1 cellular context compared by ENCODE assay signal in genomic region chr5:60699549-60700346, GRCh38.
A peak's percentile ranks its signal among the peaks of the same experiment; 100 is the strongest.
TF ChIP-seq lines count a peak whose summit lies in the region.

Gene DEPDC1B (minus strand): TSS chr5:60700166. CDS start chr5:60700093, 73 bp downstream.

TF ChIP-seq in HepG2, 621 proteins besides CTCF, POLR2A, EP300 and RAD21 (continued from another document and continues in another):
- TF ChIP-seq GMEB2 (CRISPR knock-in tag; IDR thresholded peaks at IDR 0.05; ENCODE audit: low read depth) = no peak
- TF ChIP-seq ZHX2 (IDR thresholded peaks at IDR 0.05; ENCODE audit: low read depth) = peak; percentile 80; the same call in 1 of the 2 replicates
- TF ChIP-seq ZHX2 (CRISPR knock-in tag; IDR thresholded peaks at IDR 0.05; ENCODE audit: borderline replicate concordance) = 0 out of 2 replicates have a peak, but pooled peaks have one; percentile 24
- peak; percentile 98; the same call in 1 of the 2 replicates for TF ChIP-seq MZF1 (CRISPR knock-in tag; IDR thresholded peaks at IDR 0.05; ENCODE audit: borderline replicate concordance)
- peak; percentile 98 for TF ChIP-seq E2F1 (CRISPR knock-in tag; IDR thresholded peaks at IDR 0.05)
- TF ChIP-seq SP4 (CRISPR knock-in tag; IDR thresholded peaks at IDR 0.05) = 0 out of 2 replicates have a peak, but pooled peaks have one; percentile 5
- no peak for TF ChIP-seq CEBPB (IDR thresholded peaks at IDR 0.05; ENCODE audit: borderline replicate concordance, low read depth, low read length)
- TF ChIP-seq ZNF225 (CRISPR knock-in tag; IDR thresholded peaks at IDR 0.05) = peak; percentile 91
- peak; percentile 88 for TF ChIP-seq RFXAP (CRISPR knock-in tag; IDR thresholded peaks at IDR 0.05; ENCODE audit: borderline replicate concordance)
- peak; percentile 82; the same call in 1 of the 2 replicates for TF ChIP-seq ZBTB2 (CRISPR knock-in tag; IDR thresholded peaks at IDR 0.05; ENCODE audit: low read depth)
- no peak; the same call in 1 of the 2 replicates for TF ChIP-seq TSC22D2 (CRISPR knock-in tag; IDR thresholded peaks at IDR 0.05; ENCODE audit: borderline replicate concordance)
- no peak for TF ChIP-seq ZFP62 (CRISPR knock-in tag; IDR thresholded peaks at IDR 0.05)
- peak; percentile 90 for TF ChIP-seq GZF1 (CRISPR knock-in tag; IDR thresholded peaks at IDR 0.05)
- TF ChIP-seq POGZ (CRISPR knock-in tag; IDR thresholded peaks at IDR 0.05) = peak; percentile 96
- TF ChIP-seq SNRNP70 (IDR thresholded peaks at IDR 0.05; ENCODE audit: low read depth, low read length) = no peak
- TF ChIP-seq KLF12 (CRISPR knock-in tag; IDR thresholded peaks at IDR 0.05; ENCODE audit: borderline replicate concordance) = peak; percentile 71; the same call in 1 of the 2 replicates
- 0 out of 2 replicates have a peak, but pooled peaks have one; percentile 12 for TF ChIP-seq ZNF513 (CRISPR knock-in tag; conservative IDR thresholded peaks at IDR 0.05)
- TF ChIP-seq ZNF253 (CRISPR knock-in tag; IDR thresholded peaks at IDR 0.05; ENCODE audit: borderline replicate concordance) = peak; percentile 56
- no peak for TF ChIP-seq ZNF335 (CRISPR knock-in tag; IDR thresholded peaks at IDR 0.05)
- no peak for TF ChIP-seq ZKSCAN1 (IDR thresholded peaks at IDR 0.05; ENCODE audit: low read length)
- TF ChIP-seq ZNF30 (CRISPR knock-in tag; IDR thresholded peaks at IDR 0.05) = peak; percentile 82; the same call in 1 of the 2 replicates
- TF ChIP-seq TBL1XR1 (IDR thresholded peaks at IDR 0.05; ENCODE audit: borderline replicate concordance, low read length, partially characterized antibody) = no peak
- 0 out of 2 replicates have a peak, but pooled peaks have one; percentile 44 for TF ChIP-seq ZNF292 (CRISPR knock-in tag; IDR thresholded peaks at IDR 0.05; ENCODE audit: borderline replicate concordance, low read depth)
- peak; percentile 91 for TF ChIP-seq DR1 (CRISPR knock-in tag; IDR thresholded peaks at IDR 0.05)
- TF ChIP-seq DBP (CRISPR knock-in tag; IDR thresholded peaks at IDR 0.05; ENCODE audit: not compliant biosample characterization) = no peak
- peak; percentile 91 for TF ChIP-seq ZNF274 (CRISPR knock-in tag; IDR thresholded peaks at IDR 0.05)
- TF ChIP-seq STAT5B (CRISPR knock-in tag; IDR thresholded peaks at IDR 0.05) = no peak
- TF ChIP-seq ZNF770 (CRISPR knock-in tag; IDR thresholded peaks at IDR 0.05) = no peak; the same call in 1 of the 2 replicates
- peak; percentile 91 for TF ChIP-seq CREB1 (IDR thresholded peaks at IDR 0.05)
- TF ChIP-seq CREB1 (CRISPR knock-in tag; IDR thresholded peaks at IDR 0.05) = peak; percentile 93
- TF ChIP-seq HNF4G (IDR thresholded peaks at IDR 0.05; ENCODE audit: borderline replicate concordance, low read depth, low read length) = no peak
- peak; percentile 66 for TF ChIP-seq HNF4G (CRISPR knock-in tag; IDR thresholded peaks at IDR 0.05; ENCODE audit: borderline replicate concordance, low read depth)
- TF ChIP-seq GMEB1 (CRISPR knock-in tag; IDR thresholded peaks at IDR 0.05; ENCODE audit: borderline replicate concordance) = peak; percentile 75
- TF ChIP-seq ARID2 (CRISPR knock-in tag; IDR thresholded peaks at IDR 0.05; ENCODE audit: borderline replicate concordance) = peak; percentile 95
- TF ChIP-seq TCF7 (IDR thresholded peaks at IDR 0.05; ENCODE audit: low read depth) = no peak
- TF ChIP-seq USF2 (IDR thresholded peaks at IDR 0.05; ENCODE audit: low read depth, low read length) = no peak
- TF ChIP-seq USF2 (CRISPR knock-in tag; IDR thresholded peaks at IDR 0.05; ENCODE audit: borderline replicate concordance) = no peak
- peak; percentile 83 for TF ChIP-seq ZSCAN25 (CRISPR knock-in tag; IDR thresholded peaks at IDR 0.05)
- no peak for TF ChIP-seq HMGA1 (CRISPR knock-in tag; conservative IDR thresholded peaks at IDR 0.05)
- no peak for TF ChIP-seq SOX6 (IDR thresholded peaks at IDR 0.05)
- TF ChIP-seq SOX6 (CRISPR knock-in tag; IDR thresholded peaks at IDR 0.05) = peak; percentile 72
- 0 out of 2 replicates have a peak, but pooled peaks have one; percentile 52 for TF ChIP-seq MTF2 (CRISPR knock-in tag; IDR thresholded peaks at IDR 0.05; ENCODE audit: borderline replicate concordance)
